ENCODE assay signal across 9 cellular contexts in genomic region chr11:124837491-124837856, GRCh38. TPM values are rescaled to one million over a fixed set of nuclear protein-coding genes. Genes with fewer than 3 reads are reported as not detected.
DNase-seq lines count a peak whose midpoint lies in the region; ATAC-seq and TF ChIP-seq lines count a peak whose summit lies in the region.
"Had no signal": no experiment of that assay in that cellular context is flagged by ENCODE, and none has a peak within 500 bp of the region (broad histone marks: within the 10 kb centered on the region; RNA-seq: fewer than 3 reads in every experiment).

No MANE protein-coding gene starts in this region.

- TF ChIP-seq CTCF in brain microvascular endothelial cell (IDR thresholded peaks at IDR 0.05; ENCODE audit: low read depth, low read length, missing control alignments) (peak; percentile 81), CD14-positive monocyte (IDR thresholded peaks at IDR 0.05) (no peak)

- peaks cover 39% of the 10 kb centered on the region for H3K27me3 ChIP-seq in brain microvascular endothelial cell (replicated peaks)

- peaks cover 0 to 5% of the 10 kb centered on the region in 2 donors for H3K36me3 Mint-ChIP-seq in CD14-positive monocyte

- in situ Hi-C loops in brain microvascular endothelial cell (cut with HindIII; ENCODE audit: low pct_ligation_motif_present, low sequenced_read_pairs) = no loop called here

- intact Hi-C loops in CD14-positive monocyte (cut with micrococcal nuclease) = loop anchor here (2.0 to 5.0 kb wide), 2 partner anchors 169 to 170 kb away; no protein-coding TSS in a partner anchor

- H3K36me3 ChIP-seq in brain microvascular endothelial cell (replicated peaks) = no peaks in the 10 kb centered on the region
- H3K36me3 ChIP-seq: BLaER1 had no signal

- H3K4me3 ChIP-seq in brain microvascular endothelial cell (ENCODE audit: low read depth, low read length) = no peak overlapping the region

- H3K27ac ChIP-seq in brain microvascular endothelial cell = no peak overlapping the region
- H3K27ac ChIP-seq: BLaER1 had no signal

- no peak overlapping the region for H3K4me3 Mint-ChIP-seq in CD14-positive monocyte

- H3K27me3 Mint-ChIP-seq in CD14-positive monocyte (ENCODE audit: low read depth in 3 of 3) = peaks cover 64 to 81% (median 65%) of the 10 kb centered on the region in 3 donors

- ATAC-seq in HG02798 (IDR thresholded peaks at IDR 0.05; ENCODE audit: poor library complexity, unreplicated experiment) (peak; percentile 34), left lobe of liver (peak; percentile 66), GM21367 (IDR thresholded peaks at IDR 0.05; ENCODE audit: unreplicated experiment) (no peak)

- H3K27ac Mint-ChIP-seq in CD14-positive monocyte = no peak overlapping the region

- DNase-seq in NCI-H2081 (lab: John Stamatoyannopoulos, UW) (peak; percentile 15 to 45), NCI-H2081 treated with DMSO at 0.1 percent for 48 hours (lab: John Stamatoyannopoulos, UW) (no peak), NCI-H524 treated with DMSO at 0.1 percent for 48 hours (lab: John Stamatoyannopoulos, UW) (peak; percentile 29), brain microvascular endothelial cell (peak; percentile 82), left lobe of liver (ENCODE audit: low spot score) (no peak), CD14-positive monocyte (ENCODE audit: low spot score) (no peak)

- H3K9me3 Mint-ChIP-seq in CD14-positive monocyte = peaks cover 0 to 4% (median 0%) of the 10 kb centered on the region in 7 donors

- peaks cover 11% of the 10 kb centered on the region for H3K4me1 Mint-ChIP-seq in CD14-positive monocyte

RNA-seq across cellular contexts. Expression of gene ROBO3, which starts 27.8 kb away (rescaled TPM):
- 1.5 TPM for total RNA-seq in left lobe of liver
- under 1 TPM; 0.39 to 0.81 TPM for polyA plus RNA-seq in CD14-positive monocyte

RNA-seq across cellular contexts. Expression of gene MSANTD2, which starts 37.3 kb away (rescaled TPM):
- total RNA-seq in left lobe of liver = 4.9 TPM
- 1 to 10 TPM; 1.2 to 1.8 TPM for polyA plus RNA-seq in CD14-positive monocyte

Comparison
In these comparisons a context has a peak if more than half of its experiments do, and no peak if none do; other contexts are left out.
1. DNase-seq: peak in NCI-H2081 (2 of 2), NCI-H524 treated with DMSO at 0.1 percent for 48 hours (single experiment) and brain microvascular endothelial cell (single experiment); none in NCI-H2081 treated with DMSO at 0.1 percent for 48 hours (single experiment), left lobe of liver (single experiment) and CD14-positive monocyte (single experiment).